In genomic region chr18:46071894-46072867, GRCh38 we compare ENCODE assay signal across 1 cellular context.
TF ChIP-seq lines count a peak whose summit lies in the region.

A gene with protein sequence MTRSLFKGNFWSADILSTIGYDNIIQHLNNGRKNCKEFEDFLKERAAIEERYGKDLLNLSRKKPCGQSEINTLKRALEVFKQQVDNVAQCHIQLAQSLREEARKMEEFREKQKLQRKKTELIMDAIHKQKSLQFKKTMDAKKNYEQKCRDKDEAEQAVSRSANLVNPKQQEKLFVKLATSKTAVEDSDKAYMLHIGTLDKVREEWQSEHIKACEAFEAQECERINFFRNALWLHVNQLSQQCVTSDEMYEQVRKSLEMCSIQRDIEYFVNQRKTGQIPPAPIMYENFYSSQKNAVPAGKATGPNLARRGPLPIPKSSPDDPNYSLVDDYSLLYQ (minus strand): TSS chr18:46072260. CDS start chr18:46072188, 72 bp downstream.

TF ChIP-seq in HepG2, 621 proteins besides CTCF, POLR2A, EP300 and RAD21 (continued from another document and continues in another):
- peak; percentile 35; the same call in 1 of the 2 replicates for TF ChIP-seq ZNF232 (CRISPR knock-in tag; IDR thresholded peaks at IDR 0.05; ENCODE audit: borderline replicate concordance)
- TF ChIP-seq JDP2 (CRISPR knock-in tag; IDR thresholded peaks at IDR 0.05; ENCODE audit: borderline replicate concordance) = no peak
- TF ChIP-seq ERF (CRISPR knock-in tag; IDR thresholded peaks at IDR 0.05) = no peak
- TF ChIP-seq MAZ (IDR thresholded peaks at IDR 0.05; ENCODE audit: borderline replicate concordance, low read depth, low read length) = no peak
- 0 out of 2 replicates have a peak, but pooled peaks have one; percentile 48 for TF ChIP-seq MAZ (CRISPR knock-in tag; IDR thresholded peaks at IDR 0.05; ENCODE audit: low read depth)
- 0 out of 2 replicates have a peak, but pooled peaks have one; percentile 19 for TF ChIP-seq ZNF704 (CRISPR knock-in tag; IDR thresholded peaks at IDR 0.05; ENCODE audit: borderline replicate concordance)
- TF ChIP-seq MXD4 (CRISPR knock-in tag; IDR thresholded peaks at IDR 0.05) = no peak
- TF ChIP-seq ZNF777 (CRISPR knock-in tag; IDR thresholded peaks at IDR 0.05) = peak; percentile 83
- peak; percentile 47 for TF ChIP-seq XRCC5 (optimal IDR thresholded peaks at IDR 0.05; ENCODE audit: low read length)
- TF ChIP-seq ZMYM2 (CRISPR knock-in tag; IDR thresholded peaks at IDR 0.05) = 0 out of 2 replicates have a peak, but pooled peaks have one; percentile 41
- TF ChIP-seq, protein P1, sequence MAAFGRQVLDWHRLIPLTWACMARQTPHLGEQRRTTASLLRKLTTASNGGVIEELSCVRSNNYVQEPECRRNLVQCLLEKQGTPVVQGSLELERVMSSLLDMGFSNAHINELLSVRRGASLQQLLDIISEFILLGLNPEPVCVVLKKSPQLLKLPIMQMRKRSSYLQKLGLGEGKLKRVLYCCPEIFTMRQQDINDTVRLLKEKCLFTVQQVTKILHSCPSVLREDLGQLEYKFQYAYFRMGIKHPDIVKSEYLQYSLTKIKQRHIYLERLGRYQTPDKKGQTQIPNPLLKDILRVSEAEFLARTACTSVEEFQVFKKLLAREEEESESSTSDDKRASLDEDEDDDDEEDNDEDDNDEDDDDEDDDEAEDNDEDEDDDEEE (CRISPR knock-in tag; IDR thresholded peaks at IDR 0.05) = 0 out of 2 replicates have a peak, but pooled peaks have one; percentile 10
- TF ChIP-seq ZNF790 (CRISPR knock-in tag; IDR thresholded peaks at IDR 0.05; ENCODE audit: borderline replicate concordance) = no peak
- TF ChIP-seq TARDBP (CRISPR knock-in tag; IDR thresholded peaks at IDR 0.05) = no peak
- no peak for TF ChIP-seq SP5 (CRISPR knock-in tag; IDR thresholded peaks at IDR 0.05; ENCODE audit: borderline replicate concordance, low read depth)
- TF ChIP-seq HNRNPLL (IDR thresholded peaks at IDR 0.05; ENCODE audit: low read depth, low read length, poor library complexity, severe bottlenecking) = peak; percentile 68
- TF ChIP-seq BORCS8-MEF2B (CRISPR knock-in tag; IDR thresholded peaks at IDR 0.05) = no peak
- TF ChIP-seq, protein P2, sequence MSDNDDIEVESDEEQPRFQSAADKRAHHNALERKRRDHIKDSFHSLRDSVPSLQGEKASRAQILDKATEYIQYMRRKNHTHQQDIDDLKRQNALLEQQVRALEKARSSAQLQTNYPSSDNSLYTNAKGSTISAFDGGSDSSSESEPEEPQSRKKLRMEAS (IDR thresholded peaks at IDR 0.05) = peak; percentile 42; the same call in 1 of the 2 replicates
- TF ChIP-seq ZNF253 (CRISPR knock-in tag; IDR thresholded peaks at IDR 0.05; ENCODE audit: borderline replicate concordance) = no peak
- no peak for TF ChIP-seq ZNF720 (CRISPR knock-in tag; IDR thresholded peaks at IDR 0.05)
- TF ChIP-seq SIN3A (IDR thresholded peaks at IDR 0.05; ENCODE audit: borderline replicate concordance, low read depth, low read length) = no peak
- TF ChIP-seq ZNF329 (CRISPR knock-in tag; IDR thresholded peaks at IDR 0.05; ENCODE audit: low read depth) = 0 out of 2 replicates have a peak, but pooled peaks have one; percentile 48
- TF ChIP-seq UBTF (CRISPR knock-in tag; IDR thresholded peaks at IDR 0.05) = peak; percentile 68; the same call in 1 of the 2 replicates
- peak; percentile 41; the same call in 1 of the 2 replicates for TF ChIP-seq GABPB1 (CRISPR knock-in tag; IDR thresholded peaks at IDR 0.05)
- peak; percentile 56 for TF ChIP-seq ZNF800 (CRISPR knock-in tag; IDR thresholded peaks at IDR 0.05)
- TF ChIP-seq, protein P3, sequence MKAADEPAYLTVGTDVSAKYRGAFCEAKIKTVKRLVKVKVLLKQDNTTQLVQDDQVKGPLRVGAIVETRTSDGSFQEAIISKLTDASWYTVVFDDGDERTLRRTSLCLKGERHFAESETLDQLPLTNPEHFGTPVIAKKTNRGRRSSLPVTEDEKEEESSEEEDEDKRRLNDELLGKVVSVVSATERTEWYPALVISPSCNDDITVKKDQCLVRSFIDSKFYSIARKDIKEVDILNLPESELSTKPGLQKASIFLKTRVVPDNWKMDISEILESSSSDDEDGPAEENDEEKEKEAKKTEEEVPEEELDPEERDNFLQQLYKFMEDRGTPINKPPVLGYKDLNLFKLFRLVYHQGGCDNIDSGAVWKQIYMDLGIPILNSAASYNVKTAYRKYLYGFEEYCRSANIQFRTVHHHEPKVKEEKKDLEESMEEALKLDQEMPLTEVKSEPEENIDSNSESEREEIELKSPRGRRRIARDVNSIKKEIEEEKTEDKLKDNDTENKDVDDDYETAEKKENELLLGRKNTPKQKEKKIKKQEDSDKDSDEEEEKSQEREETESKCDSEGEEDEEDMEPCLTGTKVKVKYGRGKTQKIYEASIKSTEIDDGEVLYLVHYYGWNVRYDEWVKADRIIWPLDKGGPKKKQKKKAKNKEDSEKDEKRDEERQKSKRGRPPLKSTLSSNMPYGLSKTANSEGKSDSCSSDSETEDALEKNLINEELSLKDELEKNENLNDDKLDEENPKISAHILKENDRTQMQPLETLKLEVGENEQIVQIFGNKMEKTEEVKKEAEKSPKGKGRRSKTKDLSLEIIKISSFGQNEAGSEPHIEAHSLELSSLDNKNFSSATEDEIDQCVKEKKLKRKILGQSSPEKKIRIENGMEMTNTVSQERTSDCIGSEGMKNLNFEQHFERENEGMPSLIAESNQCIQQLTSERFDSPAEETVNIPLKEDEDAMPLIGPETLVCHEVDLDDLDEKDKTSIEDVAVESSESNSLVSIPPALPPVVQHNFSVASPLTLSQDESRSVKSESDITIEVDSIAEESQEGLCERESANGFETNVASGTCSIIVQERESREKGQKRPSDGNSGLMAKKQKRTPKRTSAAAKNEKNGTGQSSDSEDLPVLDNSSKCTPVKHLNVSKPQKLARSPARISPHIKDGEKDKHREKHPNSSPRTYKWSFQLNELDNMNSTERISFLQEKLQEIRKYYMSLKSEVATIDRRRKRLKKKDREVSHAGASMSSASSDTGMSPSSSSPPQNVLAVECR (CRISPR knock-in tag; IDR thresholded peaks at IDR 0.05; ENCODE audit: borderline replicate concordance) = peak; percentile 10; the same call in 1 of the 2 replicates
- TF ChIP-seq ZNF768 (CRISPR knock-in tag; IDR thresholded peaks at IDR 0.05) = peak; percentile 10; the same call in 1 of the 2 replicates
- TF ChIP-seq ZNF605 (CRISPR knock-in tag; IDR thresholded peaks at IDR 0.05) = peak; percentile 37; the same call in 1 of the 2 replicates
- TF ChIP-seq ZSCAN21 (CRISPR knock-in tag; IDR thresholded peaks at IDR 0.05; ENCODE audit: borderline replicate concordance) = 0 out of 2 replicates have a peak, but pooled peaks have one; percentile 21
- TF ChIP-seq ZKSCAN1 (IDR thresholded peaks at IDR 0.05; ENCODE audit: low read length) = no peak
- TF ChIP-seq, protein P4, sequence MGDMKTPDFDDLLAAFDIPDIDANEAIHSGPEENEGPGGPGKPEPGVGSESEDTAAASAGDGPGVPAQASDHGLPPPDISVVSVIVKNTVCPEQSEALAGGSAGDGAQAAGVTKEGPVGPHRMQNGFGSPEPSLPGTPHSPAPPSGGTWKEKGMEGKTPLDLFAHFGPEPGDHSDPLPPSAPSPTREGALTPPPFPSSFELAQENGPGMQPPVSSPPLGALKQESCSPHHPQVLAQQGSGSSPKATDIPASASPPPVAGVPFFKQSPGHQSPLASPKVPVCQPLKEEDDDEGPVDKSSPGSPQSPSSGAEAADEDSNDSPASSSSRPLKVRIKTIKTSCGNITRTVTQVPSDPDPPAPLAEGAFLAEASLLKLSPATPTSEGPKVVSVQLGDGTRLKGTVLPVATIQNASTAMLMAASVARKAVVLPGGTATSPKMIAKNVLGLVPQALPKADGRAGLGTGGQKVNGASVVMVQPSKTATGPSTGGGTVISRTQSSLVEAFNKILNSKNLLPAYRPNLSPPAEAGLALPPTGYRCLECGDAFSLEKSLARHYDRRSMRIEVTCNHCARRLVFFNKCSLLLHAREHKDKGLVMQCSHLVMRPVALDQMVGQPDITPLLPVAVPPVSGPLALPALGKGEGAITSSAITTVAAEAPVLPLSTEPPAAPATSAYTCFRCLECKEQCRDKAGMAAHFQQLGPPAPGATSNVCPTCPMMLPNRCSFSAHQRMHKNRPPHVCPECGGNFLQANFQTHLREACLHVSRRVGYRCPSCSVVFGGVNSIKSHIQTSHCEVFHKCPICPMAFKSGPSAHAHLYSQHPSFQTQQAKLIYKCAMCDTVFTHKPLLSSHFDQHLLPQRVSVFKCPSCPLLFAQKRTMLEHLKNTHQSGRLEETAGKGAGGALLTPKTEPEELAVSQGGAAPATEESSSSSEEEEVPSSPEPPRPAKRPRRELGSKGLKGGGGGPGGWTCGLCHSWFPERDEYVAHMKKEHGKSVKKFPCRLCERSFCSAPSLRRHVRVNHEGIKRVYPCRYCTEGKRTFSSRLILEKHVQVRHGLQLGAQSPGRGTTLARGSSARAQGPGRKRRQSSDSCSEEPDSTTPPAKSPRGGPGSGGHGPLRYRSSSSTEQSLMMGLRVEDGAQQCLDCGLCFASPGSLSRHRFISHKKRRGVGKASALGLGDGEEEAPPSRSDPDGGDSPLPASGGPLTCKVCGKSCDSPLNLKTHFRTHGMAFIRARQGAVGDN (CRISPR knock-in tag; IDR thresholded peaks at IDR 0.05) = peak; percentile 52; the same call in 1 of the 2 replicates
- TF ChIP-seq HMGXB4 (CRISPR knock-in tag; IDR thresholded peaks at IDR 0.05; ENCODE audit: borderline replicate concordance in 1 of 2, low read depth in 1 of 2) = peak in 1 of 2 experiments; percentile 41; a peak in 1 of 4 replicates
- TF ChIP-seq ZMYM3 (CRISPR knock-in tag; IDR thresholded peaks at IDR 0.05) = peak; percentile 41; the same call in 1 of the 2 replicates
- TF ChIP-seq ZNF703 (CRISPR knock-in tag; IDR thresholded peaks at IDR 0.05; ENCODE audit: borderline replicate concordance) = peak; percentile 37; the same call in 1 of the 2 replicates
- TF ChIP-seq, protein P5, sequence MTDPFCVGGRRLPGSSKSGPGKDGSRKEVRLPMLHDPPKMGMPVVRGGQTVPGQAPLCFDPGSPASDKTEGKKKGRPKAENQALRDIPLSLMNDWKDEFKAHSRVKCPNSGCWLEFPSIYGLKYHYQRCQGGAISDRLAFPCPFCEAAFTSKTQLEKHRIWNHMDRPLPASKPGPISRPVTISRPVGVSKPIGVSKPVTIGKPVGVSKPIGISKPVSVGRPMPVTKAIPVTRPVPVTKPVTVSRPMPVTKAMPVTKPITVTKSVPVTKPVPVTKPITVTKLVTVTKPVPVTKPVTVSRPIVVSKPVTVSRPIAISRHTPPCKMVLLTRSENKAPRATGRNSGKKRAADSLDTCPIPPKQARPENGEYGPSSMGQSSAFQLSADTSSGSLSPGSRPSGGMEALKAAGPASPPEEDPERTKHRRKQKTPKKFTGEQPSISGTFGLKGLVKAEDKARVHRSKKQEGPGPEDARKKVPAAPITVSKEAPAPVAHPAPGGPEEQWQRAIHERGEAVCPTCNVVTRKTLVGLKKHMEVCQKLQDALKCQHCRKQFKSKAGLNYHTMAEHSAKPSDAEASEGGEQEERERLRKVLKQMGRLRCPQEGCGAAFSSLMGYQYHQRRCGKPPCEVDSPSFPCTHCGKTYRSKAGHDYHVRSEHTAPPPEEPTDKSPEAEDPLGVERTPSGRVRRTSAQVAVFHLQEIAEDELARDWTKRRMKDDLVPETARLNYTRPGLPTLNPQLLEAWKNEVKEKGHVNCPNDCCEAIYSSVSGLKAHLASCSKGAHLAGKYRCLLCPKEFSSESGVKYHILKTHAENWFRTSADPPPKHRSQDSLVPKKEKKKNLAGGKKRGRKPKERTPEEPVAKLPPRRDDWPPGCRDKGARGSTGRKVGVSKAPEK (CRISPR knock-in tag; IDR thresholded peaks at IDR 0.05; ENCODE audit: borderline replicate concordance) = no peak
- TF ChIP-seq KLF13 (CRISPR knock-in tag; IDR thresholded peaks at IDR 0.05) = no peak
- TF ChIP-seq CBX5 (CRISPR knock-in tag; IDR thresholded peaks at IDR 0.05; ENCODE audit: borderline replicate concordance) = no peak
